20 cellular contexts compared by ENCODE assay signal in the genomic region with DNA sequence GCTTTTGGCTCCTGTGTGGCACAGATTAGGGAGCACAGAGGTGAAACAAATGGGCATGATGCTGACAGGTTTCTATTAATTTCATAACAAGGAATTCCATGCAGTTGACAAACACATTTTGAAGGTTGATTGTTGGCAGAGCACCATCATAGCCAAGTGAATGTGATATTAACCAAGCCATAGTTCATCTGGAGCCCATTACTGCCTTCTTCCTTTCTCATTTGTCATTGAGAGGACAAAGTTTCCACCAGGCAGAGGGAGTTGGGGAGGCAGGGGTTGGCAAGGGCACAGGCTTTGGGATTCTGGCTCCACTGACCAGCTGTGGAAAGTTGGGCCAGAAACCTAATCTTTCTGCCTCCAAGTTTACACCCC. TPM values are rescaled to one million over a fixed set of nuclear protein-coding genes. Genes with fewer than 3 reads are reported as not detected.
A peak's percentile ranks its signal among the peaks of the same experiment; 100 is the strongest.
DNase-seq lines count a peak whose midpoint lies in the region; ATAC-seq and TF ChIP-seq lines count a peak whose summit lies in the region.
"Had no signal": no experiment of that assay in that cellular context is flagged by ENCODE, and none has a peak within 500 bp of the region (broad histone marks: within the 10 kb centered on the region; RNA-seq: fewer than 3 reads in every experiment).

No MANE protein-coding gene starts in this region.

- peak overlapping the region; percentile 15 for H2BK120ac ChIP-seq in mesenchymal stem cell (ENCODE audit: low read depth, low read length)

- peak; percentile 22 for ATAC-seq in Right ventricle myocardium superior (ENCODE audit: poor library complexity)
- no peak for ATAC-seq in right cardiac atrium
- ATAC-seq in SK-N-SH treated with all-trans-retinoic acid at 6 μM for 48 hours = peak; percentile 83
- no peak for ATAC-seq in HG03159 (IDR thresholded peaks at IDR 0.05; ENCODE audit: unreplicated experiment)
- ATAC-seq: CD8-positive, alpha-beta T cell had no signal

- H2BK15ac ChIP-seq in mesenchymal stem cell (ENCODE audit: low read depth, poor library complexity, severe bottlenecking) = no peak overlapping the region

- no peak overlapping the region for H4K91ac ChIP-seq in mesenchymal stem cell (ENCODE audit: low read length)

- in situ Hi-C loops in GM23248 (cut with MboI) = no loop called here

- intact Hi-C loops in Right ventricle myocardium superior (cut with DNase I) (no loop called here), right cardiac atrium (cut with DNase I) (no loop called here)

- H3K79me2 ChIP-seq in GM23248 (ENCODE audit: insufficient read depth) = no peaks in the 10 kb centered on the region

- H3K23ac ChIP-seq in mesenchymal stem cell (ENCODE audit: low read length in 2 of 2) = no peak overlapping the region

- H3K9me2 ChIP-seq in GM23248 (ENCODE audit: insufficient read depth) = no peaks in the 10 kb centered on the region

- no peak overlapping the region for H4K8ac ChIP-seq in mesenchymal stem cell (ENCODE audit: low read length)

- H3K14ac ChIP-seq in mesenchymal stem cell (ENCODE audit: low read length in 2 of 2) = no peak overlapping the region

- H3K4ac ChIP-seq in mesenchymal stem cell (ENCODE audit: low read depth in 1 of 2, low read length in 2 of 2) = peak overlapping the region; percentile 29 to 73

- no peak overlapping the region for H3K27ac ChIP-seq in right cardiac atrium (ENCODE audit: low read length)
- H3K27ac ChIP-seq in GM23248 = no peak overlapping the region
- no peak overlapping the region for H3K27ac ChIP-seq in mesenchymal stem cell (ENCODE audit: low read length, poor library complexity, severe bottlenecking)
- H3K27ac ChIP-seq: 22Rv1, C4-2B had no signal

- H2AFZ ChIP-seq in GM23248 = no peak overlapping the region
- H2AFZ ChIP-seq in mesenchymal stem cell (ENCODE audit: low read depth, low read length) = no peak overlapping the region

- H3K27me3 ChIP-seq in right cardiac atrium (ENCODE audit: control insufficient read depth, insufficient read depth) = no peaks in the 10 kb centered on the region
- H3K27me3 ChIP-seq in GM23248 (replicated peaks; ENCODE audit: insufficient read depth) = no peaks in the 10 kb centered on the region
- H3K27me3 ChIP-seq in mesenchymal stem cell (ENCODE audit: control insufficient read depth in 1 of 2, insufficient read depth in 1 of 2, low read length in 2 of 2) = no peaks in the 10 kb centered on the region

- H3K4me1 ChIP-seq in right cardiac atrium (ENCODE audit: control insufficient read depth, insufficient read depth, low read length) = no peaks in the 10 kb centered on the region
- H3K4me1 ChIP-seq in GM23248 (ENCODE audit: insufficient read depth) = peaks cover 38% of the 10 kb centered on the region
- no peaks in the 10 kb centered on the region for H3K4me1 ChIP-seq in mesenchymal stem cell (ENCODE audit: control insufficient read depth, insufficient read depth, low read depth, low read length)
- H3K4me1 ChIP-seq: Caco-2 had no signal

- H3F3A ChIP-seq in GM23248 (ENCODE audit: insufficient read depth) = peaks cover 36% of the 10 kb centered on the region

- DNase-seq in Right ventricle myocardium superior = no peak
- no peak for DNase-seq in right cardiac atrium
- DNase-seq in GM23248 = peak; percentile 21
- no peak for DNase-seq in mesenchymal stem cell
- no peak for DNase-seq in H4 (ENCODE audit: low spot score)
- DNase-seq in SK-N-DZ (ENCODE audit: low spot score) = no peak
- DNase-seq: AML-193; Caco-2; CD4-positive, CD25-positive, alpha-beta regulatory T cell; CD8-positive, alpha-beta T cell; DMS153; DND-41; GOT3; H7 had no signal

- peak overlapping the region; percentile 59 to 87 for H2BK12ac ChIP-seq in mesenchymal stem cell (ENCODE audit: low read length in 2 of 2)

- no peaks in the 10 kb centered on the region for H3K79me1 ChIP-seq in mesenchymal stem cell (replicated peaks; ENCODE audit: low read length, poor library complexity, severe bottlenecking)

- no peak overlapping the region for H3K4me3 ChIP-seq in right cardiac atrium (ENCODE audit: low read length)
- H3K4me3 ChIP-seq in GM23248 = no peak overlapping the region
- H3K4me3 ChIP-seq in mesenchymal stem cell (ENCODE audit: insufficient read depth in 1 of 2, low read depth in 1 of 2, low read length in 2 of 2) = no peak overlapping the region

- H3K9ac ChIP-seq in GM23248 = no peak overlapping the region
- no peak overlapping the region for H3K9ac ChIP-seq in mesenchymal stem cell (ENCODE audit: low read length)

- H2BK5ac ChIP-seq in mesenchymal stem cell (ENCODE audit: low read depth, low read length, poor library complexity, severe bottlenecking) = no peak overlapping the region

- H2AK5ac ChIP-seq in mesenchymal stem cell (ENCODE audit: low read length, severe bottlenecking) = no peak overlapping the region

- peak overlapping the region in 1 of 2 experiments; percentile 61 for H3K18ac ChIP-seq in mesenchymal stem cell (ENCODE audit: low read depth in 1 of 2, low read length in 2 of 2)

- no peaks in the 10 kb centered on the region for H4K20me1 ChIP-seq in GM23248 (ENCODE audit: insufficient read depth)

- H3K36me3 ChIP-seq in GM23248 (ENCODE audit: low read depth) (no peaks in the 10 kb centered on the region), mesenchymal stem cell (ENCODE audit: control insufficient read depth in 1 of 2, insufficient read depth in 2 of 2, low read depth in 1 of 2, low read length in 2 of 2) (no peaks in the 10 kb centered on the region)

- H3K9me3 ChIP-seq in right cardiac atrium (ENCODE audit: control insufficient read depth, low read length) = no peaks in the 10 kb centered on the region
- no peaks in the 10 kb centered on the region for H3K9me3 ChIP-seq in GM23248 (ENCODE audit: low read depth)
- no peaks in the 10 kb centered on the region for H3K9me3 ChIP-seq in mesenchymal stem cell (ENCODE audit: control insufficient read depth, low read length)
- H3K9me3 ChIP-seq: Caco-2 had no signal

- H3K4me2 ChIP-seq in GM23248 (ENCODE audit: unreplicated experiment) (no peak overlapping the region), mesenchymal stem cell (ENCODE audit: low read length, poor library complexity, severe bottlenecking) (no peak overlapping the region)

TF ChIP-seq in SK-N-SH treated with all-trans-retinoic acid at 6 μM for 48 hours, 23 proteins besides CTCF, POLR2A, EP300 and RAD21:
- no peak for TF ChIP-seq RARB (CRISPR knock-in tag; IDR thresholded peaks at IDR 0.05)
- no peak for TF ChIP-seq BACH2 (CRISPR knock-in tag; IDR thresholded peaks at IDR 0.05; ENCODE audit: borderline replicate concordance)
- TF ChIP-seq ISL1 (CRISPR knock-in tag; IDR thresholded peaks at IDR 0.05) = no peak
- TF ChIP-seq, protein P1, sequence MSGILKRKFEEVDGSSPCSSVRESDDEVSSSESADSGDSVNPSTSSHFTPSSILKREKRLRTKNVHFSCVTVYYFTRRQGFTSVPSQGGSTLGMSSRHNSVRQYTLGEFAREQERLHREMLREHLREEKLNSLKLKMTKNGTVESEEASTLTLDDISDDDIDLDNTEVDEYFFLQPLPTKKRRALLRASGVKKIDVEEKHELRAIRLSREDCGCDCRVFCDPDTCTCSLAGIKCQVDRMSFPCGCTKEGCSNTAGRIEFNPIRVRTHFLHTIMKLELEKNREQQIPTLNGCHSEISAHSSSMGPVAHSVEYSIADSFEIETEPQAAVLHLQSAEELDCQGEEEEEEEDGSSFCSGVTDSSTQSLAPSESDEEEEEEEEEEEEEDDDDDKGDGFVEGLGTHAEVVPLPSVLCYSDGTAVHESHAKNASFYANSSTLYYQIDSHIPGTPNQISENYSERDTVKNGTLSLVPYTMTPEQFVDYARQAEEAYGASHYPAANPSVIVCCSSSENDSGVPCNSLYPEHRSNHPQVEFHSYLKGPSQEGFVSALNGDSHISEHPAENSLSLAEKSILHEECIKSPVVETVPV (CRISPR knock-in tag; IDR thresholded peaks at IDR 0.05) = no peak
- TF ChIP-seq TCF4 (CRISPR knock-in tag; IDR thresholded peaks at IDR 0.05; ENCODE audit: borderline replicate concordance) = no peak
- no peak for TF ChIP-seq ZNF70 (CRISPR knock-in tag; IDR thresholded peaks at IDR 0.05)
- TF ChIP-seq ARNTL (CRISPR knock-in tag; IDR thresholded peaks at IDR 0.05; ENCODE audit: borderline replicate concordance, low read depth) = no peak
- no peak for TF ChIP-seq OSR1 (CRISPR knock-in tag; IDR thresholded peaks at IDR 0.05)
- TF ChIP-seq, protein P2, sequence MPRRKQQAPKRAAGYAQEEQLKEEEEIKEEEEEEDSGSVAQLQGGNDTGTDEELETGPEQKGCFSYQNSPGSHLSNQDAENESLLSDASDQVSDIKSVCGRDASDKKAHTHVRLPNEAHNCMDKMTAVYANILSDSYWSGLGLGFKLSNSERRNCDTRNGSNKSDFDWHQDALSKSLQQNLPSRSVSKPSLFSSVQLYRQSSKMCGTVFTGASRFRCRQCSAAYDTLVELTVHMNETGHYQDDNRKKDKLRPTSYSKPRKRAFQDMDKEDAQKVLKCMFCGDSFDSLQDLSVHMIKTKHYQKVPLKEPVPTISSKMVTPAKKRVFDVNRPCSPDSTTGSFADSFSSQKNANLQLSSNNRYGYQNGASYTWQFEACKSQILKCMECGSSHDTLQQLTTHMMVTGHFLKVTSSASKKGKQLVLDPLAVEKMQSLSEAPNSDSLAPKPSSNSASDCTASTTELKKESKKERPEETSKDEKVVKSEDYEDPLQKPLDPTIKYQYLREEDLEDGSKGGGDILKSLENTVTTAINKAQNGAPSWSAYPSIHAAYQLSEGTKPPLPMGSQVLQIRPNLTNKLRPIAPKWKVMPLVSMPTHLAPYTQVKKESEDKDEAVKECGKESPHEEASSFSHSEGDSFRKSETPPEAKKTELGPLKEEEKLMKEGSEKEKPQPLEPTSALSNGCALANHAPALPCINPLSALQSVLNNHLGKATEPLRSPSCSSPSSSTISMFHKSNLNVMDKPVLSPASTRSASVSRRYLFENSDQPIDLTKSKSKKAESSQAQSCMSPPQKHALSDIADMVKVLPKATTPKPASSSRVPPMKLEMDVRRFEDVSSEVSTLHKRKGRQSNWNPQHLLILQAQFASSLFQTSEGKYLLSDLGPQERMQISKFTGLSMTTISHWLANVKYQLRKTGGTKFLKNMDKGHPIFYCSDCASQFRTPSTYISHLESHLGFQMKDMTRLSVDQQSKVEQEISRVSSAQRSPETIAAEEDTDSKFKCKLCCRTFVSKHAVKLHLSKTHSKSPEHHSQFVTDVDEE (CRISPR knock-in tag; IDR thresholded peaks at IDR 0.05) = no peak

RNA-seq across cellular contexts. Expression of a gene that starts 57.9 kb away (rescaled TPM):
- 0.30 TPM for total RNA-seq in Right ventricle myocardium superior
- total RNA-seq in right cardiac atrium = 1 to 10 TPM in 1 of 4 donors, under 1 TPM in 3; 0.43 to 1.5 (median 0.69) TPM
- 0.23 TPM for polyA plus RNA-seq in right cardiac atrium
- total RNA-seq in GM23248 (2014; rRNA removed; shearing (Covaris generic)) = not detected in 2 replicates
- polyA plus RNA-seq in GM23248 (2016; fragmentation: Nextera tagmentation; extraction: Ambion mirVana) = not detected in 2 replicates
- 0.26 TPM for polyA plus RNA-seq in mesenchymal stem cell (2013, experiment 1 of 2)
- 0.16 TPM for polyA plus RNA-seq in mesenchymal stem cell (2013, experiment 2 of 2)
- total RNA-seq in H4 (2014; rRNA removed; shearing (Covaris generic)) = 0.21 TPM in 1 of 2 replicates, not detected in the other
- not detected in 2 replicates for polyA plus RNA-seq in SK-N-DZ (2014; cell fraction: cytosol; rRNA removed)
- polyA plus RNA-seq in SK-N-DZ (2014; cell fraction: nucleus; rRNA removed) = not detected in 2 replicates
- total RNA-seq: Caco-2; CD4-positive, CD25-positive, alpha-beta regulatory T cell; CD8-positive, alpha-beta T cell; H7 had no signal
- polyA plus RNA-seq: AG04450; BJ; CD4-positive, CD25-positive, alpha-beta regulatory T cell had no signal

Comparison
In these comparisons a context has a peak if more than half of its experiments do, and no peak if none do; other contexts are left out.
1. ATAC-seq: peak in Right ventricle myocardium superior (single experiment) and SK-N-SH treated with all-trans-retinoic acid at 6 μM for 48 hours (single experiment); none in right cardiac atrium (0 of 2) and HG03159 (single experiment).